8 cellular contexts compared by ENCODE assay signal in genomic region chr7:79400-80055, GRCh38.
A peak's percentile ranks its signal among the peaks of the same experiment; 100 is the strongest.
DNase-seq lines count a peak whose midpoint lies in the region; ATAC-seq, FAIRE-seq and TF ChIP-seq lines count a peak whose summit lies in the region.
"Not testable (repeated sequence)": the region's sequence is repeated elsewhere in the genome, so short reads cannot be mapped to it uniquely, and the experiment has no call there.

No MANE protein-coding gene starts in this region.

- H3K4me1 ChIP-seq in kidney (ENCODE audit: control insufficient read depth in 1 of 2, insufficient read depth in 1 of 2, low read depth in 1 of 2, low read length in 2 of 2); spleen: not testable (repeated sequence)

- TF ChIP-seq POLR2A in spleen (IDR thresholded peaks at IDR 0.05): not testable (repeated sequence)

- 67 to 83% (median 73%) methylated on average over 5 to 14 of the region's 15 CpGs for WGBS in spleen, 5 donors

- intact Hi-C loops in kidney (cut with DNase I); spleen (cut with DNase I; ENCODE audit: low total_unique reads): not testable (repeated sequence)

- H3K9me3 ChIP-seq in kidney (ENCODE audit: control insufficient read depth in 1 of 2, low read length in 2 of 2); spleen: not testable (repeated sequence)

- not testable (repeated sequence) for H3K4me3 ChIP-seq in fibroblast of the aortic adventitia (ENCODE audit: low read depth, low read length); kidney (ENCODE audit: low read length in 2 of 2); spleen

- not testable (repeated sequence) for H3K36me3 Mint-ChIP-seq in central memory CD8-positive, alpha-beta T cell (ENCODE audit: insufficient read depth); osteocyte (ENCODE audit: unreplicated experiment)

- H3K9me3 Mint-ChIP-seq in central memory CD8-positive, alpha-beta T cell; osteocyte (ENCODE audit: unreplicated experiment): not testable (repeated sequence)

- peak overlapping the region; percentile 51 for H3K27ac Mint-ChIP-seq in central memory CD8-positive, alpha-beta T cell (ENCODE audit: low read depth)
- H3K27ac Mint-ChIP-seq in osteocyte (ENCODE audit: unreplicated experiment): not testable (repeated sequence)

- DNase-seq in EH (ENCODE audit: low read depth): peak; percentile 16
- DNase-seq in RPMI8226: peak; percentile 57
- DNase-seq in central memory CD8-positive, alpha-beta T cell (ENCODE audit: low spot score in 2 of 2): not testable (repeated sequence)
- DNase-seq in fibroblast of the aortic adventitia (ENCODE audit: low read depth): peak; percentile 9
- DNase-seq in kidney: peak; percentile 32
- peak; percentile 72 for DNase-seq in myocyte (ENCODE audit: low read depth)
- peak; percentile 32 for DNase-seq in osteocyte (ENCODE audit: extremely low spot score, unreplicated experiment)
- DNase-seq in spleen: peak; percentile 44

- not testable (repeated sequence) for H3K9ac ChIP-seq in kidney (ENCODE audit: low read length in 2 of 2)

- FAIRE-seq in kidney (lab: Jason Lieb, UNC): not testable (repeated sequence)

- not testable (repeated sequence) for H3K27ac ChIP-seq in kidney (ENCODE audit: low read depth in 2 of 2, low read length in 2 of 2); spleen

- not testable (repeated sequence) for ATAC-seq in central memory CD8-positive, alpha-beta T cell (replicated peaks; ENCODE audit: extremely low read depth, poor library complexity, severe bottlenecking)

- H3K36me3 ChIP-seq in kidney (ENCODE audit: control insufficient read depth in 1 of 2, insufficient read depth in 2 of 2, low read length in 2 of 2); spleen: not testable (repeated sequence)

- H3K4me3 Mint-ChIP-seq in central memory CD8-positive, alpha-beta T cell; osteocyte (ENCODE audit: unreplicated experiment): not testable (repeated sequence)

- peaks cover 0 to 21% (median 0%) of the 10 kb centered on the region in 7 donors for H3K27me3 ChIP-seq in spleen (replicated peaks in 1 of 7)

- H3K27me3 Mint-ChIP-seq in central memory CD8-positive, alpha-beta T cell: peaks cover 15% of the 10 kb centered on the region
- peaks cover 10% of the 10 kb centered on the region for H3K27me3 Mint-ChIP-seq in osteocyte (ENCODE audit: unreplicated experiment)

- TF ChIP-seq CTCF in fibroblast of the aortic adventitia (IDR thresholded peaks at IDR 0.05; ENCODE audit: insufficient read depth, low read length); kidney (IDR thresholded peaks at IDR 0.05; ENCODE audit: borderline replicate concordance, extremely low read depth, insufficient read depth); osteocyte (IDR thresholded peaks at IDR 0.05); spleen (IDR thresholded peaks at IDR 0.05 in 8 of 11, conservative IDR thresholded peaks at IDR 0.05 in 3 of 11): not testable (repeated sequence)

- not testable (repeated sequence) for H3K4me1 Mint-ChIP-seq in central memory CD8-positive, alpha-beta T cell; osteocyte (ENCODE audit: unreplicated experiment)
